8 cellular contexts compared by ENCODE assay signal in the genomic region with DNA sequence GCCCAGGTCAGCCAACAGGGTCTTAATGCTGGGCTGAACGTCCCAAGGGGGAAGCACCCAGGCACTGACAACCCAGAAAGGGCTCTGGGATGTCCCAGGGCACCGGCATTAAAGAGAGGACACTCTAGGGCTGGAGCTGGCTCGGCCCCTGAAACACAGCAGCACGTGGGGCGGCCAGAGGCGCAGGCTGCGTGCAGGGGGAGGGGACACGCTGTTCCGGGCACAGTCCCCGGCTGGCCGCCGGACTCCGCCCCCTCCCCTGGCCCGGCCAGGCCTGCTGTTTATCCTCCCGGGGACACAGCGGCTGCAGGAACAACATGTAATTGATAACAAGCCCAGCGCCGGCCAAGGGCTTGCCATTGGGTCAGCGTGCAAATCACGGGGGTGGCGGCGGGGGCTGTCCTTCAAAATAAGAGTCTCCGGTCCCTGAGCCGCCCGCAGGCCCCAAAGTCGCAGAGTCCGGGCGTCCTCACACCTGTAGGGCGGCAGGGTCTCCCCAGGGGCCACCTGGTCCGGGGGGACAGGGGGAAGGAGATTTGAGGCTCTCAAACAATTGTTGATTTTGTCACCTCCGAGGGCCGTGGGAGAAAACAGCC. TPM values are rescaled to one million over a fixed set of nuclear protein-coding genes. Genes with fewer than 3 reads are reported as not detected.
DNase-seq lines count a peak whose midpoint lies in the region; ATAC-seq and TF ChIP-seq lines count a peak whose summit lies in the region.

No MANE protein-coding gene starts in this region.

- peak overlapping the region; percentile 92 for H3K4me2 ChIP-seq in osteoblast (ENCODE audit: insufficient read depth, low read length)

- H4K20me1 ChIP-seq in osteoblast (ENCODE audit: insufficient read depth, low read length), result no peaks in the 10 kb centered on the region

- peak; percentile 89 to 95 (median 92) for ATAC-seq in heart right ventricle
- no peak for ATAC-seq in HG02642 (IDR thresholded peaks at IDR 0.05; ENCODE audit: poor library complexity, unreplicated experiment)
- no peak for ATAC-seq in HG03457 (IDR thresholded peaks at IDR 0.05; ENCODE audit: unreplicated experiment)
- ATAC-seq in foreskin keratinocyte, result no peak

- no peaks in the 10 kb centered on the region for H3K79me2 ChIP-seq in osteoblast (ENCODE audit: insufficient read depth, low read length)

- intact Hi-C loops in heart right ventricle (cut with DNase I), result loop anchor here in 7 of 10 donors (1.0 to 10.0 kb wide), 9 partner anchors 33 to 119 kb away; a partner anchor contains a TSS

- H2AFZ ChIP-seq in osteoblast (ENCODE audit: low read length), result peak overlapping the region; percentile 72

- 0 to 1% methylated on average over 32 of the region's 32 CpGs for WGBS in heart right ventricle, 2 donors

- H3K27me3 ChIP-seq in heart right ventricle (peaks cover 0 to 59% (median 4%) of the 10 kb centered on the region in 7 donors), osteoblast (ENCODE audit: insufficient read depth, low read length) (peaks cover 23% of the 10 kb centered on the region), foreskin keratinocyte (peaks cover 60% of the 10 kb centered on the region)

- DNase-seq in DMS 273 (lab: John Stamatoyannopoulos, UW; ENCODE audit: unreplicated experiment), result peak; percentile 72
- DNase-seq in NAMALWA (ENCODE audit: low spot score), result peak; percentile 40
- peak; percentile 67 to 98 (median 94) for DNase-seq in amygdala (lab: John Stamatoyannopoulos, UW)
- DNase-seq in heart right ventricle, result peak; percentile 95 to 96
- peak; percentile 98 for DNase-seq in osteoblast (ENCODE audit: insufficient read length, low spot score, missing footprints)
- no peak for DNase-seq in foreskin keratinocyte

- TF ChIP-seq CTCF in heart right ventricle (IDR thresholded peaks at IDR 0.05) (no peak), osteoblast (IDR thresholded peaks at IDR 0.05; ENCODE audit: extremely low read depth, low read depth, low read length) (no peak), foreskin keratinocyte (conservative IDR thresholded peaks at IDR 0.05) (no peak)

- H3K4me1 ChIP-seq in heart right ventricle (peaks cover 22 to 68% (median 55%) of the 10 kb centered on the region in 9 donors), osteoblast (ENCODE audit: insufficient read depth, low read length) (peaks cover 19% of the 10 kb centered on the region), foreskin keratinocyte (no peaks in the 10 kb centered on the region)

- H3K36me3 ChIP-seq in heart right ventricle, result peaks cover 0 to 14% (median 0%) of the 10 kb centered on the region in 9 donors
- H3K36me3 ChIP-seq in osteoblast (ENCODE audit: insufficient read depth, low read length), result no peaks in the 10 kb centered on the region

- H3K4me3 ChIP-seq in heart right ventricle (peak overlapping the region; percentile 39 to 99 (median 74)), osteoblast (ENCODE audit: insufficient read depth, low read length) (peak overlapping the region; percentile 70)

- peaks cover 0 to 9% (median 0%) of the 10 kb centered on the region in 11 donors for H3K9me3 ChIP-seq in heart right ventricle
- H3K9me3 ChIP-seq in osteoblast (ENCODE audit: low read depth, low read length), result peaks cover 12% of the 10 kb centered on the region

- H3K27ac ChIP-seq in heart right ventricle (peak overlapping the region; percentile 76 to 99 (median 94)), osteoblast (ENCODE audit: low read depth, low read length) (no peak overlapping the region), foreskin keratinocyte (no peak overlapping the region)

RNA-seq across cellular contexts. Expression of a gene that starts 1.3 kb away (rescaled TPM):
- total RNA-seq in heart right ventricle (10 to 100 TPM; 13.5 to 57.1 (median 27.1) TPM), osteoblast (4.3 and 4.4 TPM in 2 replicates), foreskin keratinocyte (0.11 TPM in 1 of 2 replicates, not detected in the other)
- polyA plus RNA-seq in heart right ventricle (10 to 100 TPM; 30.1 to 61.3 TPM), foreskin keratinocyte (0.06 TPM in 1 of 2 replicates, not detected in the other)

RNA-seq across cellular contexts. Expression of a gene that starts 38.8 kb away (rescaled TPM):
- not detected for total RNA-seq in heart right ventricle
- not detected for polyA plus RNA-seq in heart right ventricle
- total RNA-seq in osteoblast, result not detected in 2 replicates
- total RNA-seq in foreskin keratinocyte, result not detected in 2 replicates
- not detected in 2 replicates for polyA plus RNA-seq in foreskin keratinocyte

Comparison
In these comparisons a context has a peak if more than half of its experiments do, and no peak if none do; other contexts are left out.
1. DNase-seq: peak in DMS 273 (single experiment), NAMALWA (single experiment), amygdala (56 of 56), heart right ventricle (2 of 2) and osteoblast (single experiment); none in foreskin keratinocyte (0 of 2).
2. ATAC-seq: peak in heart right ventricle (8 of 8); none in HG02642 (single experiment), HG03457 (single experiment) and foreskin keratinocyte (single experiment).
3. H3K27ac ChIP-seq: peak in heart right ventricle (10 of 10); none in osteoblast (single experiment) and foreskin keratinocyte (single experiment).